In the genomic region with DNA sequence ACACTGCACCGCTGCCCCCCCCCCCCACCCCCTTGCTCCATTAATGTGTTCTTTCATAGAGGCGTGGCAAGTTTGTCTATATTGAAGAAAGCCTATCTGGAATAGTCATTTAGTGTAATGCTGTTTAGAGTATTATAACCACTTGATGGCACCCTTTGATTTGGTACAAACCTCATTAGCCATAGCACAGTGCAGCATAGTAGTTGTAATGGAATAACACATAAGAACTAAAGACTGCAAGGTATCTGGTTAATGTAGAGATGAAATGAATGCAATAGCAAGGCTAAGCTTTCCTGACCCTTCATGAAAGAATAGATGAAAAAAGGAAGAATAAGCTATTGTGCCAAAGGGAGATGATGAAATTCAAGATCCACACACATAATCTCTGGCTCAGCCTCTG, we compare ENCODE assay signal across 8 cellular contexts.
A peak's percentile ranks its signal among the peaks of the same experiment; 100 is the strongest.
DNase-seq lines count a peak whose midpoint lies in the region; ATAC-seq and TF ChIP-seq lines count a peak whose summit lies in the region.

No MANE protein-coding gene starts in this region.

- H3K79me2 ChIP-seq in smooth muscle cell (ENCODE audit: low read depth) = peaks cover 12% of the 10 kb centered on the region

- TF ChIP-seq RAD21 in Ishikawa (IDR thresholded peaks at IDR 0.05; ENCODE audit: low read depth) = peak; percentile 70

- TF ChIP-seq CTCF in right atrium auricular region (IDR thresholded peaks at IDR 0.05) = peak in 1 of 2 donors; percentile 59
- TF ChIP-seq CTCF in fibroblast of the aortic adventitia (IDR thresholded peaks at IDR 0.05; ENCODE audit: insufficient read depth, low read length) = peak; percentile 34
- TF ChIP-seq CTCF in smooth muscle cell (IDR thresholded peaks at IDR 0.05; ENCODE audit: borderline replicate concordance, insufficient read depth, poor library complexity, severe bottlenecking) = peak; percentile 30
- TF ChIP-seq CTCF in stomach (IDR thresholded peaks at IDR 0.05) = peak in 3 of 7 experiments; percentile 6 to 32 (median 23)

- no peak for TF ChIP-seq EP300 in Ishikawa (IDR thresholded peaks at IDR 0.05; ENCODE audit: borderline replicate concordance)
- TF ChIP-seq EP300 in stomach (IDR thresholded peaks at IDR 0.05) = no peak

- no peaks in the 10 kb centered on the region for H3K36me3 ChIP-seq in right atrium auricular region
- H3K36me3 ChIP-seq in smooth muscle cell (ENCODE audit: low read depth) = no peaks in the 10 kb centered on the region
- no peaks in the 10 kb centered on the region for H3K36me3 ChIP-seq in stomach

- no peak overlapping the region for H3K9ac ChIP-seq in smooth muscle cell (ENCODE audit: low read depth)

- TF ChIP-seq POLR2A in stomach (IDR thresholded peaks at IDR 0.05) = no peak

- WGBS in smooth muscle cell (ENCODE audit: low lambda C conversion rate) = 80% methylated on average over 2 of the region's 2 CpGs
- WGBS in stomach, 5 donors = 10 to 24% (median 17%) methylated on average over 2 of the region's 2 CpGs

- H3K4me2 ChIP-seq in smooth muscle cell = no peak overlapping the region

- H3K4me3 ChIP-seq in right atrium auricular region (no peak overlapping the region), fibroblast of the aortic adventitia (ENCODE audit: low read depth, low read length) (no peak overlapping the region), smooth muscle cell (no peak overlapping the region), stomach (no peak overlapping the region)

- H2AFZ ChIP-seq in smooth muscle cell (ENCODE audit: low read depth) = no peak overlapping the region

- H3K4me1 ChIP-seq in right atrium auricular region = peaks cover 0 to 10% of the 10 kb centered on the region in 2 donors
- no peaks in the 10 kb centered on the region for H3K4me1 ChIP-seq in smooth muscle cell (ENCODE audit: low read depth)
- H3K4me1 ChIP-seq in stomach = peaks cover 5 to 64% (median 26%) of the 10 kb centered on the region in 4 donors

- H3K27ac ChIP-seq in right atrium auricular region (no peak overlapping the region), smooth muscle cell (ENCODE audit: low read depth) (no peak overlapping the region), stomach (no peak overlapping the region)

- ATAC-seq in Right ventricle myocardium inferior = peak; percentile 69

- no peaks in the 10 kb centered on the region for H3F3A ChIP-seq in smooth muscle cell (ENCODE audit: low read depth)

- intact Hi-C loops in Right ventricle myocardium inferior (cut with DNase I) (loop anchor here (5.0 kb wide), 1 partner anchor 700 kb away; no protein-coding TSS in a partner anchor), stomach (cut with DNase I; ENCODE audit: low total_unique reads) (no loop called here)

- H4K20me1 ChIP-seq in smooth muscle cell (ENCODE audit: low read depth) = peaks cover 57% of the 10 kb centered on the region

- DNase-seq in Right ventricle myocardium inferior (ENCODE audit: missing footprints) (no peak), right atrium auricular region (ENCODE audit: low spot score) (no peak), RPMI8226 (peak; percentile 3), fibroblast of the aortic adventitia (ENCODE audit: low read depth) (peak; percentile 59), smooth muscle cell (lab: John Stamatoyannopoulos, UW; ENCODE audit: unreplicated experiment) (no peak), stomach (no peak), activated gamma-delta T cell (lab: John Stamatoyannopoulos, UW) (no peak)

- H3K9me3 ChIP-seq in right atrium auricular region (no peaks in the 10 kb centered on the region), smooth muscle cell (replicated peaks; ENCODE audit: low read depth) (no peaks in the 10 kb centered on the region), stomach (no peaks in the 10 kb centered on the region)

- H3K27me3 ChIP-seq in right atrium auricular region (no peaks in the 10 kb centered on the region), smooth muscle cell (ENCODE audit: low read depth) (no peaks in the 10 kb centered on the region), stomach (no peaks in the 10 kb centered on the region)

TF ChIP-seq in Ishikawa, 13 proteins besides CTCF, POLR2A, EP300 and RAD21:
- TF ChIP-seq NFIC (IDR thresholded peaks at IDR 0.05) = no peak
- TF ChIP-seq, protein P1, sequence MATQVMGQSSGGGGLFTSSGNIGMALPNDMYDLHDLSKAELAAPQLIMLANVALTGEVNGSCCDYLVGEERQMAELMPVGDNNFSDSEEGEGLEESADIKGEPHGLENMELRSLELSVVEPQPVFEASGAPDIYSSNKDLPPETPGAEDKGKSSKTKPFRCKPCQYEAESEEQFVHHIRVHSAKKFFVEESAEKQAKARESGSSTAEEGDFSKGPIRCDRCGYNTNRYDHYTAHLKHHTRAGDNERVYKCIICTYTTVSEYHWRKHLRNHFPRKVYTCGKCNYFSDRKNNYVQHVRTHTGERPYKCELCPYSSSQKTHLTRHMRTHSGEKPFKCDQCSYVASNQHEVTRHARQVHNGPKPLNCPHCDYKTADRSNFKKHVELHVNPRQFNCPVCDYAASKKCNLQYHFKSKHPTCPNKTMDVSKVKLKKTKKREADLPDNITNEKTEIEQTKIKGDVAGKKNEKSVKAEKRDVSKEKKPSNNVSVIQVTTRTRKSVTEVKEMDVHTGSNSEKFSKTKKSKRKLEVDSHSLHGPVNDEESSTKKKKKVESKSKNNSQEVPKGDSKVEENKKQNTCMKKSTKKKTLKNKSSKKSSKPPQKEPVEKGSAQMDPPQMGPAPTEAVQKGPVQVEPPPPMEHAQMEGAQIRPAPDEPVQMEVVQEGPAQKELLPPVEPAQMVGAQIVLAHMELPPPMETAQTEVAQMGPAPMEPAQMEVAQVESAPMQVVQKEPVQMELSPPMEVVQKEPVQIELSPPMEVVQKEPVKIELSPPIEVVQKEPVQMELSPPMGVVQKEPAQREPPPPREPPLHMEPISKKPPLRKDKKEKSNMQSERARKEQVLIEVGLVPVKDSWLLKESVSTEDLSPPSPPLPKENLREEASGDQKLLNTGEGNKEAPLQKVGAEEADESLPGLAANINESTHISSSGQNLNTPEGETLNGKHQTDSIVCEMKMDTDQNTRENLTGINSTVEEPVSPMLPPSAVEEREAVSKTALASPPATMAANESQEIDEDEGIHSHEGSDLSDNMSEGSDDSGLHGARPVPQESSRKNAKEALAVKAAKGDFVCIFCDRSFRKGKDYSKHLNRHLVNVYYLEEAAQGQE (IDR thresholded peaks at IDR 0.05; ENCODE audit: low read depth) = no peak
- TF ChIP-seq CEBPB (IDR thresholded peaks at IDR 0.05) = no peak
- TF ChIP-seq YY1 (IDR thresholded peaks at IDR 0.05; ENCODE audit: low read depth) = no peak
- TF ChIP-seq TCF12 (IDR thresholded peaks at IDR 0.05; ENCODE audit: low read depth) = no peak
- TF ChIP-seq TAF1 (IDR thresholded peaks at IDR 0.05; ENCODE audit: low read depth) = no peak
- no peak for TF ChIP-seq CREB1 (IDR thresholded peaks at IDR 0.05; ENCODE audit: low read depth)
- no peak for TF ChIP-seq ZBTB7A (IDR thresholded peaks at IDR 0.05; ENCODE audit: low read depth)
- TF ChIP-seq FOXM1 (IDR thresholded peaks at IDR 0.05; ENCODE audit: borderline replicate concordance, low read depth) = no peak
- no peak for TF ChIP-seq TEAD4 (IDR thresholded peaks at IDR 0.05)
- TF ChIP-seq EGR1 (IDR thresholded peaks at IDR 0.05) = no peak
- TF ChIP-seq, protein P2, sequence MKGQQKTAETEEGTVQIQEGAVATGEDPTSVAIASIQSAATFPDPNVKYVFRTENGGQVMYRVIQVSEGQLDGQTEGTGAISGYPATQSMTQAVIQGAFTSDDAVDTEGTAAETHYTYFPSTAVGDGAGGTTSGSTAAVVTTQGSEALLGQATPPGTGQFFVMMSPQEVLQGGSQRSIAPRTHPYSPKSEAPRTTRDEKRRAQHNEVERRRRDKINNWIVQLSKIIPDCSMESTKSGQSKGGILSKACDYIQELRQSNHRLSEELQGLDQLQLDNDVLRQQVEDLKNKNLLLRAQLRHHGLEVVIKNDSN (IDR thresholded peaks at IDR 0.05) = no peak
- TF ChIP-seq, protein P3, sequence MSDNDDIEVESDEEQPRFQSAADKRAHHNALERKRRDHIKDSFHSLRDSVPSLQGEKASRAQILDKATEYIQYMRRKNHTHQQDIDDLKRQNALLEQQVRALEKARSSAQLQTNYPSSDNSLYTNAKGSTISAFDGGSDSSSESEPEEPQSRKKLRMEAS (IDR thresholded peaks at IDR 0.05) = no peak

Comparison
In these comparisons a context has a peak if more than half of its experiments do, and no peak if none do; other contexts are left out.
1. DNase-seq: peak in RPMI8226 (single experiment) and fibroblast of the aortic adventitia (single experiment); none in Right ventricle myocardium inferior (single experiment), right atrium auricular region (single experiment), smooth muscle cell (single experiment), stomach (single experiment) and activated gamma-delta T cell (single experiment).